ENCODE assay signal across 18 cellular contexts in genomic region chr13:34038326-34039068, GRCh38.
DNase-seq lines count a peak whose midpoint lies in the region; ATAC-seq and TF ChIP-seq lines count a peak whose summit lies in the region.
"Had no signal": no experiment of that assay in that cellular context is flagged by ENCODE, and none has a peak within 500 bp of the region (broad histone marks: within the 10 kb centered on the region; RNA-seq: fewer than 3 reads in every experiment).

No MANE protein-coding gene starts in this region.

- peak overlapping the region; percentile 48 for H3K9ac ChIP-seq in OCI-LY3 (ENCODE audit: low read length)

- intact Hi-C loops in activated CD4-positive, alpha-beta T cell treated with anti-CD3 and anti-CD28 coated beads for 36 hours (cut with DNase I, micrococcal nuclease), result no loop called here

- peak overlapping the region; percentile 83 for H3K27ac ChIP-seq in OCI-LY3 (ENCODE audit: low read length)
- H3K27ac ChIP-seq: HL-60, upper lobe of right lung had no signal

- TF ChIP-seq CTCF in OCI-LY3 (IDR thresholded peaks at IDR 0.05; ENCODE audit: low read depth, low read length), result no peak
- no peak for TF ChIP-seq CTCF in endothelial cell (IDR thresholded peaks at IDR 0.05; ENCODE audit: unreplicated experiment)

- no peaks in the 10 kb centered on the region for H3K36me3 ChIP-seq in OCI-LY3 (replicated peaks; ENCODE audit: low read depth, low read length)
- H3K36me3 ChIP-seq: BE2C, upper lobe of right lung had no signal

- CTCF ChIA-PET in activated CD4-positive, alpha-beta T cell treated with anti-CD3 and anti-CD28 coated beads for 36 hours (lab: Charles Lee), result interaction anchor here (1.2 kb wide), 1 partner anchor 1120 kb away, joined by 3 read pairs; no protein-coding TSS in a partner anchor

- peaks cover 46% of the 10 kb centered on the region for H3K4me1 ChIP-seq in OCI-LY3 (ENCODE audit: low read length)
- H3K4me1 ChIP-seq: BE2C, upper lobe of right lung had no signal

- H3K36me3 Mint-ChIP-seq in activated CD4-positive, alpha-beta T cell treated with anti-CD3 and anti-CD28 coated beads for 36 hours (ENCODE audit: low read depth), result no peaks in the 10 kb centered on the region
- no peaks in the 10 kb centered on the region for H3K36me3 Mint-ChIP-seq in endothelial cell (ENCODE audit: low read depth, unreplicated experiment)

- DNase-seq in superior temporal gyrus (ENCODE audit: extremely low spot score) (peak; percentile 40), endothelial cell (ENCODE audit: low spot score) (no peak), OCI-M1 (lab: John Stamatoyannopoulos, UW) (no peak), NCI-H2029 treated with DMSO at 0.1 percent for 48 hours (lab: John Stamatoyannopoulos, UW) (no peak)
- DNase-seq in activated CD4-positive, alpha-beta T cell treated with anti-CD3 and anti-CD28 coated beads for 36 hours, result no peak
- DNase-seq: activated CD4-positive, alpha-beta T cell treated with anti-CD3 and anti-CD28 coated beads, Interleukin-2, amount 10 ng/mL, durations not matched to agents 24 days and 14 days; activated CD8-positive, alpha-beta memory T cell treated with anti-CD3 and anti-CD28 coated beads, Interleukin-2, amount 50 U/mL, for 4 hours; aorta; BE2C; MV-4-11; NCI-H524; stimulated activated naive CD4-positive, alpha-beta T cell; upper lobe of right lung had no signal

- peak overlapping the region; percentile 56 for H3K4me3 ChIP-seq in OCI-LY3 (ENCODE audit: low read length)
- H3K4me3 ChIP-seq: upper lobe of right lung had no signal

- H3K9me3 Mint-ChIP-seq in activated CD4-positive, alpha-beta T cell treated with anti-CD3 and anti-CD28 coated beads for 36 hours (ENCODE audit: low read depth), result no peaks in the 10 kb centered on the region
- no peaks in the 10 kb centered on the region for H3K9me3 Mint-ChIP-seq in endothelial cell (ENCODE audit: unreplicated experiment)
- H3K9me3 Mint-ChIP-seq: activated CD4-positive, alpha-beta T cell treated with anti-CD3 and anti-CD28 coated beads, Interleukin-2, amount 10 ng/mL, durations not matched to agents 24 days and 14 days had no signal

- H3K4me2 ChIP-seq in OCI-LY3 (ENCODE audit: low read length), result peak overlapping the region; percentile 73

- H4K20me1 ChIP-seq in OCI-LY3 (ENCODE audit: insufficient read depth, low read length), result no peaks in the 10 kb centered on the region

- no peaks in the 10 kb centered on the region for H3K4me1 Mint-ChIP-seq in activated CD4-positive, alpha-beta T cell treated with anti-CD3 and anti-CD28 coated beads for 36 hours
- H3K4me1 Mint-ChIP-seq in endothelial cell (ENCODE audit: unreplicated experiment), result no peaks in the 10 kb centered on the region
- H3K4me1 Mint-ChIP-seq: activated CD4-positive, alpha-beta T cell treated with anti-CD3 and anti-CD28 coated beads, Interleukin-2, amount 10 ng/mL, durations not matched to agents 24 days and 14 days had no signal

- peak overlapping the region; percentile 81 for H2AFZ ChIP-seq in OCI-LY3 (ENCODE audit: low read depth, low read length)

- peaks cover 3% of the 10 kb centered on the region for H3K27me3 Mint-ChIP-seq in activated CD4-positive, alpha-beta T cell treated with anti-CD3 and anti-CD28 coated beads for 36 hours
- H3K27me3 Mint-ChIP-seq in endothelial cell (ENCODE audit: unreplicated experiment), result peaks cover 3% of the 10 kb centered on the region

- H3K27me3 ChIP-seq in OCI-LY3 (ENCODE audit: low read depth, low read length), result no peaks in the 10 kb centered on the region
- H3K27me3 ChIP-seq: BE2C, upper lobe of right lung had no signal

- H3K27ac Mint-ChIP-seq in activated CD4-positive, alpha-beta T cell treated with anti-CD3 and anti-CD28 coated beads for 36 hours, result no peak overlapping the region
- H3K27ac Mint-ChIP-seq in endothelial cell (ENCODE audit: unreplicated experiment), result no peak overlapping the region
- H3K27ac Mint-ChIP-seq: activated CD4-positive, alpha-beta T cell treated with anti-CD3 and anti-CD28 coated beads, Interleukin-2, amount 10 ng/mL, durations not matched to agents 24 days and 14 days had no signal

- POLR2A ChIA-PET in activated CD4-positive, alpha-beta T cell treated with anti-CD3 and anti-CD28 coated beads for 36 hours (lab: Charles Lee), result no interaction called here

- no peak overlapping the region for H3K4me3 Mint-ChIP-seq in activated CD4-positive, alpha-beta T cell treated with anti-CD3 and anti-CD28 coated beads for 36 hours
- H3K4me3 Mint-ChIP-seq in endothelial cell (ENCODE audit: unreplicated experiment), result no peak overlapping the region
- H3K4me3 Mint-ChIP-seq: activated CD4-positive, alpha-beta T cell treated with anti-CD3 and anti-CD28 coated beads, Interleukin-2, amount 10 ng/mL, durations not matched to agents 24 days and 14 days; neural crest cell had no signal

- H3K79me2 ChIP-seq in OCI-LY3 (ENCODE audit: low read length), result no peaks in the 10 kb centered on the region

- ATAC-seq in GM19328 (IDR thresholded peaks at IDR 0.05; ENCODE audit: unreplicated experiment) (peak; percentile 60), HG02884 (IDR thresholded peaks at IDR 0.05; ENCODE audit: unreplicated experiment) (peak; percentile 65)
- ATAC-seq in activated CD4-positive, alpha-beta T cell treated with anti-CD3 and anti-CD28 coated beads for 36 hours, result no peak
- ATAC-seq: upper lobe of right lung had no signal

- no peaks in the 10 kb centered on the region for H3K9me3 ChIP-seq in OCI-LY3 (ENCODE audit: insufficient read depth, low read length)
- H3K9me3 ChIP-seq: BE2C, upper lobe of right lung had no signal
